ENCODE assay signal across 8 cellular contexts in genomic region chr10:132434405-132435005, GRCh38. TPM values are rescaled to one million over a fixed set of nuclear protein-coding genes. Genes with fewer than 3 reads are reported as not detected.
DNase-seq lines count a peak whose midpoint lies in the region; ATAC-seq, FAIRE-seq and TF ChIP-seq lines count a peak whose summit lies in the region.

No MANE protein-coding gene starts in this region.

- H3K4me3 Mint-ChIP-seq in CD8-positive, alpha-beta T cell: peak overlapping the region; percentile 55
- H3K4me3 Mint-ChIP-seq in activated CD8-positive, alpha-beta memory T cell treated with anti-CD3 and anti-CD28 coated beads, Interleukin-2, amount 10 ng/mL, durations not matched to agents 7 days and 5 days: no peak overlapping the region
- no peak overlapping the region for H3K4me3 Mint-ChIP-seq in Caco-2 (ENCODE audit: unreplicated experiment)

- no peaks in the 10 kb centered on the region for H3K36me3 Mint-ChIP-seq in CD8-positive, alpha-beta T cell
- no peaks in the 10 kb centered on the region for H3K36me3 Mint-ChIP-seq in activated CD8-positive, alpha-beta memory T cell treated with anti-CD3 and anti-CD28 coated beads, Interleukin-2, amount 10 ng/mL, durations not matched to agents 7 days and 5 days
- no peaks in the 10 kb centered on the region for H3K36me3 Mint-ChIP-seq in Caco-2 (ENCODE audit: insufficient read depth, unreplicated experiment)

- intact Hi-C loops in CD8-positive, alpha-beta T cell (cut with DNase I, micrococcal nuclease): loop anchor here in 1 of 2 experiments (1.0 kb wide), 1 partner anchor 19 kb away; no protein-coding TSS in a partner anchor
- intact Hi-C loops in Caco-2 (cut with micrococcal nuclease; ENCODE audit: unreplicated experiment): no loop called here

- no peaks in the 10 kb centered on the region for H3K27me3 ChIP-seq in CD8-positive, alpha-beta T cell (ENCODE audit: insufficient read depth, low read length)
- no peaks in the 10 kb centered on the region for H3K27me3 ChIP-seq in Caco-2 (replicated peaks; ENCODE audit: control insufficient read depth, insufficient read depth, low read length)

- H3K36me3 ChIP-seq in CD8-positive, alpha-beta T cell (ENCODE audit: insufficient read depth, low read length): no peaks in the 10 kb centered on the region
- no peaks in the 10 kb centered on the region for H3K36me3 ChIP-seq in Caco-2 (ENCODE audit: control insufficient read depth, insufficient read depth, low read length)

- POLR2A ChIA-PET in CD8-positive, alpha-beta T cell (lab: Charles Lee): interaction anchor here (1.0 kb wide), 1 partner anchor 37 kb away, joined by 3 read pairs; the partner anchor contains the start of gene PWWP2B
- POLR2A ChIA-PET in Caco-2 (lab: Charles Lee): no interaction called here

- H3K9me3 ChIP-seq in CD8-positive, alpha-beta T cell (ENCODE audit: low read length): no peaks in the 10 kb centered on the region
- H3K9me3 ChIP-seq in Caco-2: no peaks in the 10 kb centered on the region

- CTCF ChIA-PET in CD8-positive, alpha-beta T cell (lab: Charles Lee): interaction anchor here (1.2 kb wide), 1 partner anchor 12 kb away, joined by 6 read pairs; no protein-coding TSS in a partner anchor
- CTCF ChIA-PET in activated CD8-positive, alpha-beta memory T cell treated with anti-CD3 and anti-CD28 coated beads, Interleukin-2, amount 10 ng/mL, durations not matched to agents 7 days and 5 days (lab: Charles Lee): interaction anchor here (1.1 to 1.8 kb wide), 3 partner anchors 9 to 13 kb away, joined by 3 to 6 read pairs (median 3); no protein-coding TSS in a partner anchor
- CTCF ChIA-PET in Caco-2 (lab: Charles Lee): no interaction called here

- H3K27ac Mint-ChIP-seq in CD8-positive, alpha-beta T cell: peak overlapping the region; percentile 55
- H3K27ac Mint-ChIP-seq in activated CD8-positive, alpha-beta memory T cell treated with anti-CD3 and anti-CD28 coated beads, Interleukin-2, amount 10 ng/mL, durations not matched to agents 7 days and 5 days: peak overlapping the region; percentile 24
- H3K27ac Mint-ChIP-seq in Caco-2 (ENCODE audit: unreplicated experiment): no peak overlapping the region

- H3K4me1 Mint-ChIP-seq in CD8-positive, alpha-beta T cell (ENCODE audit: low read depth): peaks cover 7% of the 10 kb centered on the region
- peaks cover 5% of the 10 kb centered on the region for H3K4me1 Mint-ChIP-seq in activated CD8-positive, alpha-beta memory T cell treated with anti-CD3 and anti-CD28 coated beads, Interleukin-2, amount 10 ng/mL, durations not matched to agents 7 days and 5 days
- H3K4me1 Mint-ChIP-seq in Caco-2 (ENCODE audit: low read depth, unreplicated experiment): no peaks in the 10 kb centered on the region

- no peaks in the 10 kb centered on the region for H3K27me3 Mint-ChIP-seq in CD8-positive, alpha-beta T cell (ENCODE audit: low read depth)
- H3K27me3 Mint-ChIP-seq in activated CD8-positive, alpha-beta memory T cell treated with anti-CD3 and anti-CD28 coated beads, Interleukin-2, amount 10 ng/mL, durations not matched to agents 7 days and 5 days: no peaks in the 10 kb centered on the region
- H3K27me3 Mint-ChIP-seq in Caco-2 (ENCODE audit: insufficient read depth, unreplicated experiment): no peaks in the 10 kb centered on the region

- DNase-seq in CD8-positive, alpha-beta T cell: peak in 6 of 7 experiments; percentile 42 to 73 (median 48)
- peak; percentile 49 for DNase-seq in KG1 (lab: John Stamatoyannopoulos, UW)
- peak; percentile 70 for DNase-seq in activated CD8-positive, alpha-beta memory T cell treated with anti-CD3 and anti-CD28 coated beads, Interleukin-2, amount 10 ng/mL, durations not matched to agents 7 days and 5 days
- peak; percentile 38 to 49 for DNase-seq in lung microvascular endothelial cell (ENCODE audit: low read depth in 2 of 2)
- no peak for DNase-seq in NCI-H524 treated with DMSO at 0.1 percent for 48 hours (lab: John Stamatoyannopoulos, UW)
- no peak for DNase-seq in D721Med (ENCODE audit: insufficient read length, low spot score)
- no peak for DNase-seq in Caco-2

- no peak for FAIRE-seq in D721Med (lab: Jason Lieb, UNC)

- H3K27ac ChIP-seq in CD8-positive, alpha-beta T cell (ENCODE audit: low read depth, low read length): no peak overlapping the region

- H3K4me1 ChIP-seq in CD8-positive, alpha-beta T cell (ENCODE audit: insufficient read depth, low read length): peaks cover 8% of the 10 kb centered on the region
- no peaks in the 10 kb centered on the region for H3K4me1 ChIP-seq in Caco-2

- ATAC-seq in CD8-positive, alpha-beta T cell: peak; percentile 58
- peak; percentile 69 for ATAC-seq in activated CD8-positive, alpha-beta memory T cell treated with anti-CD3 and anti-CD28 coated beads, Interleukin-2, amount 10 ng/mL, durations not matched to agents 7 days and 5 days
- ATAC-seq in GM19395 (IDR thresholded peaks at IDR 0.05; ENCODE audit: unreplicated experiment): no peak

- BruUV-seq in Caco-2 (replicated peaks; lab: Mats Ljungman, UMichigan): no TSS peak

- peak overlapping the region; percentile 27 for H3K4me3 ChIP-seq in CD8-positive, alpha-beta T cell (ENCODE audit: low read depth, low read length)
- no peak overlapping the region for H3K4me3 ChIP-seq in Caco-2 (ENCODE audit: low read depth, low read length)

- no peak for TF ChIP-seq CTCF in CD8-positive, alpha-beta T cell (IDR thresholded peaks at IDR 0.05)
- TF ChIP-seq CTCF in D721Med (IDR thresholded peaks at IDR 0.05; ENCODE audit: insufficient read depth, missing control alignments): no peak
- TF ChIP-seq CTCF in Caco-2 (IDR thresholded peaks at IDR 0.05; ENCODE audit: insufficient read depth in 1 of 2, low read depth in 1 of 2, low read length in 1 of 2, severe bottlenecking in 1 of 2, unreplicated experiment in 1 of 2): no peak

- no peaks in the 10 kb centered on the region for H3K9me3 Mint-ChIP-seq in CD8-positive, alpha-beta T cell
- H3K9me3 Mint-ChIP-seq in activated CD8-positive, alpha-beta memory T cell treated with anti-CD3 and anti-CD28 coated beads, Interleukin-2, amount 10 ng/mL, durations not matched to agents 7 days and 5 days (ENCODE audit: low read depth): no peaks in the 10 kb centered on the region
- no peaks in the 10 kb centered on the region for H3K9me3 Mint-ChIP-seq in Caco-2 (ENCODE audit: unreplicated experiment)

RNA-seq across cellular contexts. Expression of gene PWWP2B, which starts 37.5 kb away (rescaled TPM):
- total RNA-seq in CD8-positive, alpha-beta T cell: 10 to 100 TPM; 25.6 to 27.1 TPM
- 10 to 100 TPM in 1 of 2 experiments, 1 to 10 TPM in 1; 6.9 to 12.8 TPM for total RNA-seq in activated CD8-positive, alpha-beta memory T cell treated with anti-CD3 and anti-CD28 coated beads, Interleukin-2, amount 10 ng/mL, durations not matched to agents 7 days and 5 days
- total RNA-seq in lung microvascular endothelial cell (6.5 and 9.1 TPM in 2 replicates), Caco-2 (2022) (17.8 and 19.3 TPM in 2 replicates)

Comparison
In these comparisons a context has a peak if more than half of its experiments do, and no peak if none do; other contexts are left out.
1. DNase-seq: peak in CD8-positive, alpha-beta T cell (6 of 7), KG1 (single experiment), activated CD8-positive, alpha-beta memory T cell treated with anti-CD3 and anti-CD28 coated beads, Interleukin-2, amount 10 ng/mL, durations not matched to agents 7 days and 5 days (single experiment) and lung microvascular endothelial cell (2 of 2); none in NCI-H524 treated with DMSO at 0.1 percent for 48 hours (single experiment), D721Med (single experiment) and Caco-2 (0 of 2).